In the genomic region with DNA sequence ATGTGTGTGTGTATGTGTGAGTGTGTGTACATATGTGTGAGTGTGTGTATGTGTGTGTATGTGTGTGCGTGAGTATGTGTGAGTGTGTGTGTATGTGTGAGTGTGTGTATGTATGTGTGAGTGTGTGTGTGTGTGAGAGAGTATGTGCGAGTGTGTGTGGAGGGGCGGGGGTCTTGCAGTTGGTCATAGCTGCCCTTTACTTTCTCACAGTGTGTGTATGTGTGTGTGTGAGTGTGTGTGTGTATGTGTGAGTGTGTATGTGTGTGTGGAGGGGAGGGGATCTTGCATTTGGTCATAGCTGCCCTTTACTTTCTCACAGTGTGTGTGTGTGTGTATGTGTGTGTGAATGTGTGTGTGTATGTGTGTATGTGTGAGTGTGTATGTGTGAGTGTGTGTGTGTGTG, we compare ENCODE assay signal across 1 cellular context.
TF ChIP-seq lines count a peak whose summit lies in the region.

No MANE protein-coding gene starts in this region.

TF ChIP-seq in IMR-90, 13 proteins besides CTCF, POLR2A, EP300 and RAD21 (continued from another document):
- TF ChIP-seq, protein P1, sequence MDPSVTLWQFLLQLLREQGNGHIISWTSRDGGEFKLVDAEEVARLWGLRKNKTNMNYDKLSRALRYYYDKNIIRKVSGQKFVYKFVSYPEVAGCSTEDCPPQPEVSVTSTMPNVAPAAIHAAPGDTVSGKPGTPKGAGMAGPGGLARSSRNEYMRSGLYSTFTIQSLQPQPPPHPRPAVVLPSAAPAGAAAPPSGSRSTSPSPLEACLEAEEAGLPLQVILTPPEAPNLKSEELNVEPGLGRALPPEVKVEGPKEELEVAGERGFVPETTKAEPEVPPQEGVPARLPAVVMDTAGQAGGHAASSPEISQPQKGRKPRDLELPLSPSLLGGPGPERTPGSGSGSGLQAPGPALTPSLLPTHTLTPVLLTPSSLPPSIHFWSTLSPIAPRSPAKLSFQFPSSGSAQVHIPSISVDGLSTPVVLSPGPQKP (IDR thresholded peaks at IDR 0.05; ENCODE audit: borderline replicate concordance, low read depth, low read length), result no peak
- TF ChIP-seq MAZ (IDR thresholded peaks at IDR 0.05; ENCODE audit: borderline replicate concordance, low read depth, low read length) (no peak), CHD1 (IDR thresholded peaks at IDR 0.05; ENCODE audit: low read depth, low read length) (no peak), MXI1 (IDR thresholded peaks at IDR 0.05; ENCODE audit: borderline replicate concordance, low read depth, low read length) (no peak), RCOR1 (IDR thresholded peaks at IDR 0.05; ENCODE audit: insufficient replicate concordance, low read length) (no peak), CEBPB (IDR thresholded peaks at IDR 0.05; ENCODE audit: low read depth, low read length) (no peak), BHLHE40 (IDR thresholded peaks at IDR 0.05; ENCODE audit: low read depth, low read length) (no peak), SMC3 (IDR thresholded peaks at IDR 0.05; ENCODE audit: low read depth, low read length) (no peak), NFE2L2 (IDR thresholded peaks at IDR 0.05; ENCODE audit: low read depth, low read length) (no peak)
